In genomic region chr12:63643381-63643780, GRCh38 we compare ENCODE assay signal across 9 cellular contexts. TPM values are rescaled to one million over a fixed set of nuclear protein-coding genes. Genes with fewer than 3 reads are reported as not detected.
DNase-seq lines count a peak whose midpoint lies in the region; FAIRE-seq and TF ChIP-seq lines count a peak whose summit lies in the region.
"Not testable (repeated sequence)": the region's sequence is repeated elsewhere in the genome, so short reads cannot be mapped to it uniquely, and the experiment has no call there.
"Had no signal": no experiment of that assay in that cellular context is flagged by ENCODE, and none has a peak within 500 bp of the region (broad histone marks: within the 10 kb centered on the region; RNA-seq: fewer than 3 reads in every experiment).

No MANE protein-coding gene starts in this region.

- dilution Hi-C loops in endothelial cell of umbilical vein (cut with MboI; ENCODE audit: extremely low pct_ligation_motif_present, low sequenced_read_pairs) = not testable (repeated sequence)

- not testable (repeated sequence) for H3K4me3 ChIP-seq in HFF-Myc (replicated peaks; ENCODE audit: low read depth, low read length); SJSA1; endothelial cell of umbilical vein (replicated peaks in 1 of 3; ENCODE audit: insufficient read depth in 1 of 3, low read depth in 1 of 3, low read length in 3 of 3); foreskin fibroblast (ENCODE audit: low read depth in 1 of 2, low read length in 2 of 2)
- H3K4me3 ChIP-seq in Loucy (ENCODE audit: low read length, poor library complexity, severe bottlenecking) = peak overlapping the region; percentile 29

- H3K9me1 ChIP-seq in endothelial cell of umbilical vein (replicated peaks; ENCODE audit: control insufficient read depth, extremely low read depth, insufficient read depth, low read length) = not testable (repeated sequence)

- CTCF ChIA-PET in endothelial cell of umbilical vein (lab: Charles Lee) = not testable (repeated sequence)

- not testable (repeated sequence) for H3K4me1 ChIP-seq in Loucy (ENCODE audit: insufficient read depth, low read length, poor library complexity, severe bottlenecking); SJSA1 (replicated peaks); endothelial cell of umbilical vein (ENCODE audit: control insufficient read depth, extremely low read depth, insufficient read depth, low read length)

- BruUV-seq in endothelial cell of umbilical vein (replicated peaks; lab: Mats Ljungman, UMichigan) = not testable (repeated sequence)

- H3K36me3 ChIP-seq in Loucy (ENCODE audit: insufficient read depth, low read length); SJSA1; endothelial cell of umbilical vein (ENCODE audit: control insufficient read depth in 2 of 2, extremely low read depth in 1 of 2, insufficient read depth in 2 of 2, low read length in 2 of 2): not testable (repeated sequence)

- not testable (repeated sequence) for H4K20me1 ChIP-seq in Loucy (ENCODE audit: insufficient read depth, low read length, poor library complexity, severe bottlenecking); endothelial cell of umbilical vein (replicated peaks; ENCODE audit: control insufficient read depth, extremely low read depth, insufficient read depth, low read length)

- POLR2A ChIA-PET in endothelial cell of umbilical vein (lab: Charles Lee) = not testable (repeated sequence)

- H2AFZ ChIP-seq in Loucy (ENCODE audit: low read length); endothelial cell of umbilical vein (ENCODE audit: low read depth, low read length): not testable (repeated sequence)

- not testable (repeated sequence) for FAIRE-seq in endothelial cell of umbilical vein (lab: Jason Lieb, UNC)

- not testable (repeated sequence) for H3K27ac ChIP-seq in SJSA1; endothelial cell of umbilical vein (ENCODE audit: insufficient read depth, low read depth, low read length)

- not testable (repeated sequence) for TF ChIP-seq POLR2A in endothelial cell of umbilical vein (IDR thresholded peaks at IDR 0.05; ENCODE audit: low read depth, low read length)

- peak; percentile 4 for DNase-seq in DMS 273 (lab: John Stamatoyannopoulos, UW; ENCODE audit: unreplicated experiment)
- DNase-seq in HFF-Myc (ENCODE audit: extremely low read depth, low read depth) = peak; percentile 27
- DNase-seq in SJSA1 (ENCODE audit: low read depth in 1 of 2, low spot score in 2 of 2) = peak; percentile 36 to 46
- DNase-seq in amniotic epithelial cell (ENCODE audit: low read depth) = peak; percentile 60
- DNase-seq in endothelial cell of umbilical vein (ENCODE audit: low read depth, low spot score) = peak; percentile 32
- DNase-seq in foreskin fibroblast = peak; percentile 65 to 71

- not testable (repeated sequence) for H3K9ac ChIP-seq in Loucy (ENCODE audit: low read depth, low read length, poor library complexity, severe bottlenecking); endothelial cell of umbilical vein (replicated peaks; ENCODE audit: extremely low read depth, insufficient read depth, low read length)

- H3K9me3 ChIP-seq in Loucy (ENCODE audit: insufficient read depth, low read depth, low read length); SJSA1 (replicated peaks); endothelial cell of umbilical vein (replicated peaks; ENCODE audit: control insufficient read depth, insufficient read depth, low read length): not testable (repeated sequence)

- TF ChIP-seq CTCF in HFF-Myc (IDR thresholded peaks at IDR 0.05; ENCODE audit: low read depth, low read length, missing control alignments); Loucy (conservative IDR thresholded peaks at IDR 0.05; ENCODE audit: low read length); endothelial cell of umbilical vein (IDR thresholded peaks at IDR 0.05; ENCODE audit: extremely low read depth in 1 of 2, insufficient read depth in 1 of 2, low read depth in 1 of 2, low read length in 2 of 2); foreskin fibroblast (IDR thresholded peaks at IDR 0.05; ENCODE audit: low read depth, low read length): not testable (repeated sequence)

- not testable (repeated sequence) for H3K79me2 ChIP-seq in Loucy (ENCODE audit: insufficient read depth, low read length); endothelial cell of umbilical vein (ENCODE audit: control insufficient read depth, insufficient read depth, low read length)

- H3F3A ChIP-seq in Loucy (ENCODE audit: low read depth) = not testable (repeated sequence)

- H3K9me2 ChIP-seq in Loucy (replicated peaks; ENCODE audit: low read depth, low read length) = not testable (repeated sequence)

- intact Hi-C loops in endothelial cell of umbilical vein (cut with micrococcal nuclease) = not testable (repeated sequence)

- peak overlapping the region; percentile 40 for H3K4me2 ChIP-seq in Loucy (ENCODE audit: low read depth, low read length, poor library complexity, severe bottlenecking)
- not testable (repeated sequence) for H3K4me2 ChIP-seq in endothelial cell of umbilical vein (ENCODE audit: insufficient read depth, low read length)

- not testable (repeated sequence) for H3K27me3 ChIP-seq in Loucy (ENCODE audit: insufficient read depth, low read length, poor library complexity, severe bottlenecking); SJSA1 (replicated peaks); endothelial cell of umbilical vein (ENCODE audit: control insufficient read depth in 2 of 2, insufficient read depth in 2 of 2, low read length in 2 of 2)

RNA-seq across cellular contexts. Expression of gene DPY19L2, which starts 24.9 kb away (rescaled TPM):
- 6.1 and 7.0 TPM in 2 replicates for total RNA-seq in SJSA1 (2014; rRNA removed; shearing (Covaris generic))
- total RNA-seq in endothelial cell of umbilical vein = 1.6 and 2.3 TPM in 2 replicates
- 0.38 and 0.59 TPM in 2 replicates for polyA plus RNA-seq in endothelial cell of umbilical vein
- polyA plus RNA-seq in endothelial cell of umbilical vein (2011; cell fraction: cytosol; rRNA removed) = 0.06 and 0.10 TPM in 2 replicates
- polyA plus RNA-seq in endothelial cell of umbilical vein (2011; cell fraction: nucleus; rRNA removed) = 5.5 and 6.8 TPM in 2 replicates
- polyA plus RNA-seq in endothelial cell of umbilical vein (2012) = 0.26 and 1.0 TPM in 2 replicates
- 0.91 and 0.97 TPM in 2 replicates for polyA minus RNA-seq in endothelial cell of umbilical vein
- not detected for polyA minus RNA-seq in endothelial cell of umbilical vein (2011; cell fraction: cytosol; rRNA and poly(A)+ RNA removed)
- 3.1 and 3.3 TPM in 2 replicates for polyA minus RNA-seq in endothelial cell of umbilical vein (2011; cell fraction: nucleus; rRNA and poly(A)+ RNA removed)
- total RNA-seq: Caco-2, PC-9 had no signal

Comparison
In these comparisons a context has a peak if more than half of its experiments do, and no peak if none do; other contexts are left out.
1. DNase-seq: peak in every context shown above with its lines; median percentile 68 in foreskin fibroblast; 60 in amniotic epithelial cell; 41 in SJSA1; 32 in endothelial cell of umbilical vein; 27 in HFF-Myc; 4 in DMS 273.